In genomic region chr18:47492691-47493090, GRCh38 we compare ENCODE assay signal across 29 cellular contexts.
"Had no signal": no experiment of that assay in that cellular context is flagged by ENCODE, and none has a peak within 500 bp of the region (broad histone marks: within the 10 kb centered on the region; RNA-seq: fewer than 3 reads in every experiment).

No MANE protein-coding gene starts in this region.

- H3K9me3 ChIP-seq: body of pancreas, esophagus squamous epithelium, gastrocnemius medialis, heart left ventricle had no signal

- H3K4me3 ChIP-seq: body of pancreas, esophagus squamous epithelium, gastrocnemius medialis, heart left ventricle had no signal

- H3K36me3 ChIP-seq: esophagus squamous epithelium, gastrocnemius medialis, heart left ventricle had no signal

- H3K27me3 ChIP-seq: body of pancreas, esophagus squamous epithelium, foreskin keratinocyte, gastrocnemius medialis had no signal

- DNase-seq: activated CD4-positive, alpha-beta memory T cell treated with anti-CD3 and anti-CD28 coated beads, Interleukin-2, amount 10 ng/mL, durations not matched to agents 7 days and 5 days; activated CD4-positive, alpha-beta T cell treated with anti-CD3 and anti-CD28 coated beads for 1 hour; activated CD4-positive, alpha-beta T cell treated with anti-CD3 and anti-CD28 coated beads for 4 hours; activated CD4-positive, alpha-beta T cell treated with anti-CD3 and anti-CD28 coated beads, Interleukin-2, amount 10 ng/mL, durations not matched to agents 7 days and 5 days; activated CD4-positive, alpha-beta T cell treated with anti-CD3 and anti-CD28 coated beads, Interleukin-2, amount 50 U/mL, for 4 hours; activated CD8-positive, alpha-beta memory T cell treated with anti-CD3 and anti-CD28 coated beads, Interleukin-2, amount 50 U/mL, for 48 hours; activated gamma-delta T cell; activated naive CD4-positive, alpha-beta T cell; activated naive CD4-positive, alpha-beta T cell treated with anti-CD3 and anti-CD28 coated beads, Interleukin-2, amount 50 U/mL, for 16 hours; activated T-cell treated with anti-CD3 and anti-CD28 coated beads for 4 hours; activated T-cell treated with anti-CD3 and anti-CD28 coated beads, Interleukin-2, amount 50 U/mL, for 24 hours; activated T-cell treated with anti-CD3 and anti-CD28 coated beads, Interleukin-2, amount 50 U/mL, for 72 hours; amniotic stem cell; anterior cingulate cortex; body of pancreas; caudate nucleus; cortex of kidney; dermis blood vessel endothelial cell; effector CD4-positive, alpha-beta T cell; effector memory CD8-positive, alpha-beta T cell; esophagus squamous epithelium; foreskin keratinocyte; gastrocnemius medialis; glutamatergic neuron; heart left ventricle; T-helper 2 cell had no signal

- H3K4me1 ChIP-seq: body of pancreas, esophagus squamous epithelium, foreskin keratinocyte, gastrocnemius medialis had no signal

- H3K27ac ChIP-seq: body of pancreas, epithelial cell of prostate, esophagus squamous epithelium, foreskin keratinocyte, gastrocnemius medialis, heart left ventricle, VCaP had no signal

- ATAC-seq: activated T-cell treated with anti-CD3 and anti-CD28 coated beads, Interleukin-2, amount 50 U/mL, for 72 hours; body of pancreas; effector memory CD8-positive, alpha-beta T cell; foreskin keratinocyte; gastrocnemius medialis; heart left ventricle; WTC11 had no signal
